ENCODE assay signal across 1 cellular context in the genomic region with DNA sequence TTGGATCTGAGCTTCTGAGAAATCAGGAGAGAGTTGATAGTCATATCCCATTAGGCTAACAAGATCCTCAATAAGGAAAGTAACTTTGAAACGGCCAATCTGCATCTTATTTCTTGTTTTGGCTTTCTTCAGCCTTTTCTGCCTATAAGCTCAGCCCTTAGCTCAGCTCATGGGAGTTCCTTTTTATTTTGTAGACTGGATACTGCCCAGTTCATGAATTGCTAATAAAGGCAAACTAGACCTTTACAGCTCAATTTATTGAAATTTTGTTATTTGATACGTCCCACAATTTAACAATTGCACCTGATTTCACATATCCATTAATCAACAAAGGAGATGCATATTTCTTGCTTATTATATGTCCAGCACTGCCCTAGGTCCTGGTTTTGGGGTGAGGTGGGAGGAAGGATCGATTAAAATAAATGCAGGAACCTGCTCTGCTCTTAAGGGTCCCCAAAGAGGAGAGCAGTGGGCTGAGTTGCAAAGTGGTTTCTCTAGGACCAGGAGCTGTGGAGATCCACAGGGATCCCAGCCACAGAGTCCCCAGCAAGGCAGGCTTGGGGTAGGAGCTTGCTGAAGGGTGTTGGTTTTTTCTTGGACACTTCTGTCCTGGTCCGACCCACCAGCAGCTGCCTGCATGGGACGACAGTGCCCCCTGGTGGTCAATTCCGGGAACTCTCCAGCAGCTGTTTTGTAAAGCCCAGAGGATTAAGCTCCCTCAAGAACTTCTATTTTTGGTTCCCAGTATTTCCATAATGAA.
TF ChIP-seq lines count a peak whose summit lies in the region.

No MANE protein-coding gene starts in this region.

TF ChIP-seq in K562, 482 proteins besides CTCF, POLR2A, EP300 and RAD21 (continued from another document):
- TF ChIP-seq MYBL2 (IDR thresholded peaks at IDR 0.05; ENCODE audit: low read depth) (no peak), MYBL2 (CRISPR knock-in tag; IDR thresholded peaks at IDR 0.05; ENCODE audit: borderline replicate concordance) (no peak), HDAC2 (IDR thresholded peaks at IDR 0.05) (no peak), MECOM (CRISPR knock-in tag; IDR thresholded peaks at IDR 0.05) (no peak), YY1 (IDR thresholded peaks at IDR 0.05; ENCODE audit: borderline replicate concordance in 1 of 3, control insufficient read depth in 1 of 3, extremely low read depth in 1 of 3, insufficient read depth in 3 of 3, insufficient read length in 1 of 3, insufficient replicate concordance in 2 of 3, low read depth in 1 of 3, low read length in 2 of 3) (peak in 1 of 3 experiments; percentile 32), ZNF830 (CRISPR knock-in tag; IDR thresholded peaks at IDR 0.05) (no peak), ZFP30 (CRISPR knock-in tag; IDR thresholded peaks at IDR 0.05; ENCODE audit: borderline replicate concordance) (no peak), PPARD (CRISPR knock-in tag; IDR thresholded peaks at IDR 0.05) (no peak), CBFB (CRISPR knock-in tag; IDR thresholded peaks at IDR 0.05) (no peak), ZNF644 (tag; IDR thresholded peaks at IDR 0.05; ENCODE audit: low read depth) (no peak), CREM (IDR thresholded peaks at IDR 0.05; ENCODE audit: low read depth) (no peak), ZNF707 (CRISPR knock-in tag; conservative IDR thresholded peaks at IDR 0.05) (no peak), PTBP1 (IDR thresholded peaks at IDR 0.05; ENCODE audit: low read depth, low read length) (no peak), E2F3 (CRISPR knock-in tag; IDR thresholded peaks at IDR 0.05) (no peak), SIN3A (IDR thresholded peaks at IDR 0.05; ENCODE audit: borderline replicate concordance in 2 of 2, control insufficient read depth in 1 of 2, low read depth in 2 of 2, low read length in 2 of 2) (no peak), TRIM28 (IDR thresholded peaks at IDR 0.05) (no peak), ZNF586 (CRISPR knock-in tag; conservative IDR thresholded peaks at IDR 0.05) (no peak), HDAC3 (IDR thresholded peaks at IDR 0.05; ENCODE audit: borderline replicate concordance, partially characterized antibody) (no peak), BMI1 (IDR thresholded peaks at IDR 0.05; ENCODE audit: low read length) (no peak), ZNF165 (CRISPR knock-in tag; IDR thresholded peaks at IDR 0.05; ENCODE audit: borderline replicate concordance) (no peak), CCNT2 (IDR thresholded peaks at IDR 0.05; ENCODE audit: borderline replicate concordance, extremely low read depth, insufficient read length, low read depth, low read length) (no peak), ILK (tag; IDR thresholded peaks at IDR 0.05; ENCODE audit: borderline replicate concordance, low read depth) (no peak), CHD1 (IDR thresholded peaks at IDR 0.05; ENCODE audit: low read length) (no peak), SNIP1 (IDR thresholded peaks at IDR 0.05; ENCODE audit: low read depth) (no peak), NR3C1 (CRISPR knock-in tag; IDR thresholded peaks at IDR 0.05) (no peak), NFE2L1 (tag; IDR thresholded peaks at IDR 0.05; ENCODE audit: borderline replicate concordance, low read depth) (no peak)
- TF ChIP-seq, protein P1, sequence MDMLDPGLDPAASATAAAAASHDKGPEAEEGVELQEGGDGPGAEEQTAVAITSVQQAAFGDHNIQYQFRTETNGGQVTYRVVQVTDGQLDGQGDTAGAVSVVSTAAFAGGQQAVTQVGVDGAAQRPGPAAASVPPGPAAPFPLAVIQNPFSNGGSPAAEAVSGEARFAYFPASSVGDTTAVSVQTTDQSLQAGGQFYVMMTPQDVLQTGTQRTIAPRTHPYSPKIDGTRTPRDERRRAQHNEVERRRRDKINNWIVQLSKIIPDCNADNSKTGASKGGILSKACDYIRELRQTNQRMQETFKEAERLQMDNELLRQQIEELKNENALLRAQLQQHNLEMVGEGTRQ (CRISPR knock-in tag; IDR thresholded peaks at IDR 0.05), result no peak
- TF ChIP-seq, protein P2, sequence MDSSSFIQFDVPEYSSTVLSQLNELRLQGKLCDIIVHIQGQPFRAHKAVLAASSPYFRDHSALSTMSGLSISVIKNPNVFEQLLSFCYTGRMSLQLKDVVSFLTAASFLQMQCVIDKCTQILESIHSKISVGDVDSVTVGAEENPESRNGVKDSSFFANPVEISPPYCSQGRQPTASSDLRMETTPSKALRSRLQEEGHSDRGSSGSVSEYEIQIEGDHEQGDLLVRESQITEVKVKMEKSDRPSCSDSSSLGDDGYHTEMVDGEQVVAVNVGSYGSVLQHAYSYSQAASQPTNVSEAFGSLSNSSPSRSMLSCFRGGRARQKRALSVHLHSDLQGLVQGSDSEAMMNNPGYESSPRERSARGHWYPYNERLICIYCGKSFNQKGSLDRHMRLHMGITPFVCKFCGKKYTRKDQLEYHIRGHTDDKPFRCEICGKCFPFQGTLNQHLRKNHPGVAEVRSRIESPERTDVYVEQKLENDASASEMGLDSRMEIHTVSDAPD (CRISPR knock-in tag; IDR thresholded peaks at IDR 0.05), result no peak
- TF ChIP-seq, protein P3, sequence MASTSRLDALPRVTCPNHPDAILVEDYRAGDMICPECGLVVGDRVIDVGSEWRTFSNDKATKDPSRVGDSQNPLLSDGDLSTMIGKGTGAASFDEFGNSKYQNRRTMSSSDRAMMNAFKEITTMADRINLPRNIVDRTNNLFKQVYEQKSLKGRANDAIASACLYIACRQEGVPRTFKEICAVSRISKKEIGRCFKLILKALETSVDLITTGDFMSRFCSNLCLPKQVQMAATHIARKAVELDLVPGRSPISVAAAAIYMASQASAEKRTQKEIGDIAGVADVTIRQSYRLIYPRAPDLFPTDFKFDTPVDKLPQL (IDR thresholded peaks at IDR 0.05; ENCODE audit: extremely low read depth, insufficient read length), result no peak
- TF ChIP-seq, protein P4, sequence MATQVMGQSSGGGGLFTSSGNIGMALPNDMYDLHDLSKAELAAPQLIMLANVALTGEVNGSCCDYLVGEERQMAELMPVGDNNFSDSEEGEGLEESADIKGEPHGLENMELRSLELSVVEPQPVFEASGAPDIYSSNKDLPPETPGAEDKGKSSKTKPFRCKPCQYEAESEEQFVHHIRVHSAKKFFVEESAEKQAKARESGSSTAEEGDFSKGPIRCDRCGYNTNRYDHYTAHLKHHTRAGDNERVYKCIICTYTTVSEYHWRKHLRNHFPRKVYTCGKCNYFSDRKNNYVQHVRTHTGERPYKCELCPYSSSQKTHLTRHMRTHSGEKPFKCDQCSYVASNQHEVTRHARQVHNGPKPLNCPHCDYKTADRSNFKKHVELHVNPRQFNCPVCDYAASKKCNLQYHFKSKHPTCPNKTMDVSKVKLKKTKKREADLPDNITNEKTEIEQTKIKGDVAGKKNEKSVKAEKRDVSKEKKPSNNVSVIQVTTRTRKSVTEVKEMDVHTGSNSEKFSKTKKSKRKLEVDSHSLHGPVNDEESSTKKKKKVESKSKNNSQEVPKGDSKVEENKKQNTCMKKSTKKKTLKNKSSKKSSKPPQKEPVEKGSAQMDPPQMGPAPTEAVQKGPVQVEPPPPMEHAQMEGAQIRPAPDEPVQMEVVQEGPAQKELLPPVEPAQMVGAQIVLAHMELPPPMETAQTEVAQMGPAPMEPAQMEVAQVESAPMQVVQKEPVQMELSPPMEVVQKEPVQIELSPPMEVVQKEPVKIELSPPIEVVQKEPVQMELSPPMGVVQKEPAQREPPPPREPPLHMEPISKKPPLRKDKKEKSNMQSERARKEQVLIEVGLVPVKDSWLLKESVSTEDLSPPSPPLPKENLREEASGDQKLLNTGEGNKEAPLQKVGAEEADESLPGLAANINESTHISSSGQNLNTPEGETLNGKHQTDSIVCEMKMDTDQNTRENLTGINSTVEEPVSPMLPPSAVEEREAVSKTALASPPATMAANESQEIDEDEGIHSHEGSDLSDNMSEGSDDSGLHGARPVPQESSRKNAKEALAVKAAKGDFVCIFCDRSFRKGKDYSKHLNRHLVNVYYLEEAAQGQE (CRISPR knock-in tag; IDR thresholded peaks at IDR 0.05; ENCODE audit: low read depth), result no peak
- TF ChIP-seq, protein P5, sequence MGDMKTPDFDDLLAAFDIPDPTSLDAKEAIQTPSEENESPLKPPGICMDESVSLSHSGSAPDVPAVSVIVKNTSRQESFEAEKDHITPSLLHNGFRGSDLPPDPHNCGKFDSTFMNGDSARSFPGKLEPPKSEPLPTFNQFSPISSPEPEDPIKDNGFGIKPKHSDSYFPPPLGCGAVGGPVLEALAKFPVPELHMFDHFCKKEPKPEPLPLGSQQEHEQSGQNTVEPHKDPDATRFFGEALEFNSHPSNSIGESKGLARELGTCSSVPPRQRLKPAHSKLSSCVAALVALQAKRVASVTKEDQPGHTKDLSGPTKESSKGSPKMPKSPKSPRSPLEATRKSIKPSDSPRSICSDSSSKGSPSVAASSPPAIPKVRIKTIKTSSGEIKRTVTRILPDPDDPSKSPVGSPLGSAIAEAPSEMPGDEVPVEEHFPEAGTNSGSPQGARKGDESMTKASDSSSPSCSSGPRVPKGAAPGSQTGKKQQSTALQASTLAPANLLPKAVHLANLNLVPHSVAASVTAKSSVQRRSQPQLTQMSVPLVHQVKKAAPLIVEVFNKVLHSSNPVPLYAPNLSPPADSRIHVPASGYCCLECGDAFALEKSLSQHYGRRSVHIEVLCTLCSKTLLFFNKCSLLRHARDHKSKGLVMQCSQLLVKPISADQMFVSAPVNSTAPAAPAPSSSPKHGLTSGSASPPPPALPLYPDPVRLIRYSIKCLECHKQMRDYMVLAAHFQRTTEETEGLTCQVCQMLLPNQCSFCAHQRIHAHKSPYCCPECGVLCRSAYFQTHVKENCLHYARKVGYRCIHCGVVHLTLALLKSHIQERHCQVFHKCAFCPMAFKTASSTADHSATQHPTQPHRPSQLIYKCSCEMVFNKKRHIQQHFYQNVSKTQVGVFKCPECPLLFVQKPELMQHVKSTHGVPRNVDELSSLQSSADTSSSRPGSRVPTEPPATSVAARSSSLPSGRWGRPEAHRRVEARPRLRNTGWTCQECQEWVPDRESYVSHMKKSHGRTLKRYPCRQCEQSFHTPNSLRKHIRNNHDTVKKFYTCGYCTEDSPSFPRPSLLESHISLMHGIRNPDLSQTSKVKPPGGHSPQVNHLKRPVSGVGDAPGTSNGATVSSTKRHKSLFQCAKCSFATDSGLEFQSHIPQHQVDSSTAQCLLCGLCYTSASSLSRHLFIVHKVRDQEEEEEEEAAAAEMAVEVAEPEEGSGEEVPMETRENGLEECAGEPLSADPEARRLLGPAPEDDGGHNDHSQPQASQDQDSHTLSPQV (IDR thresholded peaks at IDR 0.05), result no peak
- TF ChIP-seq, protein P6, sequence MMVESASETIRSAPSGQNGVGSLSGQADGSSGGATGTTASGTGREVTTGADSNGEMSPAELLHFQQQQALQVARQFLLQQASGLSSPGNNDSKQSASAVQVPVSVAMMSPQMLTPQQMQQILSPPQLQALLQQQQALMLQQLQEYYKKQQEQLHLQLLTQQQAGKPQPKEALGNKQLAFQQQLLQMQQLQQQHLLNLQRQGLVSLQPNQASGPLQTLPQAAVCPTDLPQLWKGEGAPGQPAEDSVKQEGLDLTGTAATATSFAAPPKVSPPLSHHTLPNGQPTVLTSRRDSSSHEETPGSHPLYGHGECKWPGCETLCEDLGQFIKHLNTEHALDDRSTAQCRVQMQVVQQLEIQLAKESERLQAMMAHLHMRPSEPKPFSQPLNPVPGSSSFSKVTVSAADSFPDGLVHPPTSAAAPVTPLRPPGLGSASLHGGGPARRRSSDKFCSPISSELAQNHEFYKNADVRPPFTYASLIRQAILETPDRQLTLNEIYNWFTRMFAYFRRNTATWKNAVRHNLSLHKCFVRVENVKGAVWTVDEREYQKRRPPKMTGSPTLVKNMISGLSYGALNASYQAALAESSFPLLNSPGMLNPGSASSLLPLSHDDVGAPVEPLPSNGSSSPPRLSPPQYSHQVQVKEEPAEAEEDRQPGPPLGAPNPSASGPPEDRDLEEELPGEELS (CRISPR knock-in tag; IDR thresholded peaks at IDR 0.05; ENCODE audit: borderline replicate concordance), result no peak
- TF ChIP-seq, protein P7, sequence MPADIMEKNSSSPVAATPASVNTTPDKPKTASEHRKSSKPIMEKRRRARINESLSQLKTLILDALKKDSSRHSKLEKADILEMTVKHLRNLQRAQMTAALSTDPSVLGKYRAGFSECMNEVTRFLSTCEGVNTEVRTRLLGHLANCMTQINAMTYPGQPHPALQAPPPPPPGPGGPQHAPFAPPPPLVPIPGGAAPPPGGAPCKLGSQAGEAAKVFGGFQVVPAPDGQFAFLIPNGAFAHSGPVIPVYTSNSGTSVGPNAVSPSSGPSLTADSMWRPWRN (IDR thresholded peaks at IDR 0.05; ENCODE audit: low read depth), result no peak
- TF ChIP-seq, protein P8, sequence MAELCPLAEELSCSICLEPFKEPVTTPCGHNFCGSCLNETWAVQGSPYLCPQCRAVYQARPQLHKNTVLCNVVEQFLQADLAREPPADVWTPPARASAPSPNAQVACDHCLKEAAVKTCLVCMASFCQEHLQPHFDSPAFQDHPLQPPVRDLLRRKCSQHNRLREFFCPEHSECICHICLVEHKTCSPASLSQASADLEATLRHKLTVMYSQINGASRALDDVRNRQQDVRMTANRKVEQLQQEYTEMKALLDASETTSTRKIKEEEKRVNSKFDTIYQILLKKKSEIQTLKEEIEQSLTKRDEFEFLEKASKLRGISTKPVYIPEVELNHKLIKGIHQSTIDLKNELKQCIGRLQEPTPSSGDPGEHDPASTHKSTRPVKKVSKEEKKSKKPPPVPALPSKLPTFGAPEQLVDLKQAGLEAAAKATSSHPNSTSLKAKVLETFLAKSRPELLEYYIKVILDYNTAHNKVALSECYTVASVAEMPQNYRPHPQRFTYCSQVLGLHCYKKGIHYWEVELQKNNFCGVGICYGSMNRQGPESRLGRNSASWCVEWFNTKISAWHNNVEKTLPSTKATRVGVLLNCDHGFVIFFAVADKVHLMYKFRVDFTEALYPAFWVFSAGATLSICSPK (IDR thresholded peaks at IDR 0.05; ENCODE audit: borderline replicate concordance), result no peak
